7 cellular contexts compared by ENCODE assay signal in genomic region chr12:61993734-61994345, GRCh38.
DNase-seq lines count a peak whose midpoint lies in the region; FAIRE-seq and TF ChIP-seq lines count a peak whose summit lies in the region.

No MANE protein-coding gene starts in this region.

- H3K79me2 ChIP-seq in mammary epithelial cell (ENCODE audit: insufficient read depth, low read length), result no peaks in the 10 kb centered on the region

- H3K4me3 ChIP-seq in GM12865 (ENCODE audit: low read depth, low read length), result no peak overlapping the region
- no peak overlapping the region for H3K4me3 ChIP-seq in H7 (ENCODE audit: insufficient read depth, low read depth, low read length)
- no peak overlapping the region for H3K4me3 ChIP-seq in mammary epithelial cell (replicated peaks in 1 of 3; ENCODE audit: insufficient read depth in 1 of 3, low read depth in 2 of 3, low read length in 3 of 3)
- H3K4me3 ChIP-seq in thyroid gland (replicated peaks in 1 of 3), result no peak overlapping the region

- dilution Hi-C loops in mammary epithelial cell (cut with HindIII; ENCODE audit: low sequenced_read_pairs), result no loop called here

- no peak for FAIRE-seq in frontal cortex (lab: Jason Lieb, UNC)

- H3K4me2 ChIP-seq in mammary epithelial cell (ENCODE audit: insufficient read depth, low read depth, low read length), result no peak overlapping the region

- TF ChIP-seq CTCF in GM12865 (IDR thresholded peaks at IDR 0.05; ENCODE audit: insufficient read depth, low read depth, low read length, missing control alignments) (peak; percentile 63), mammary epithelial cell (conservative IDR thresholded peaks at IDR 0.05 in 1 of 2, IDR thresholded peaks at IDR 0.05 in 1 of 2; ENCODE audit: extremely low read depth in 1 of 2, insufficient read depth in 1 of 2, low read depth in 1 of 2, low read length in 2 of 2) (peak; percentile 73 to 88), thyroid gland (IDR thresholded peaks at IDR 0.05) (peak in 2 of 6 experiments; percentile 11 to 18)

- CTCF ChIA-PET in mammary epithelial cell (lab: Charles Lee; ENCODE audit: low non-redundant PET), result interaction anchor here (0.6 kb wide), 1 partner anchor 140 kb away, joined by 3 read pairs; no protein-coding TSS in a partner anchor

- no peak overlapping the region for H3K9ac ChIP-seq in mammary epithelial cell (ENCODE audit: insufficient read depth, low read length)

- peak; percentile 43 for DNase-seq in GM12865 (ENCODE audit: low read depth)
- peak; percentile 38 for DNase-seq in H7
- peak; percentile 47 to 83 (median 48) for DNase-seq in NCI-H1417 (lab: John Stamatoyannopoulos, UW)
- peak; percentile 32 for DNase-seq in mammary epithelial cell
- peak; percentile 2 to 3 for DNase-seq in lung microvascular endothelial cell (ENCODE audit: low read depth in 2 of 2)
- DNase-seq in frontal cortex (ENCODE audit: low spot score in 2 of 2), result no peak
- DNase-seq in thyroid gland, result no peak

- WGBS in mammary epithelial cell (ENCODE audit: low coverage, missing lambda C conversion rate), result 18% methylated on average over 2 of the region's 2 CpGs
- WGBS in thyroid gland, 2 donors, result 33 to 50% methylated on average over 2 of the region's 2 CpGs

- intact Hi-C loops in mammary epithelial cell (cut with micrococcal nuclease) (loop anchor here (1.0 to 2.0 kb wide), 3 partner anchors 340 to 1499 kb away; no protein-coding TSS in a partner anchor), thyroid gland (cut with DNase I) (no loop called here)

- no TSS peak for BruUV-seq in mammary epithelial cell (replicated peaks; lab: Mats Ljungman, UMichigan)

- H3K9me3 ChIP-seq in mammary epithelial cell (replicated peaks; ENCODE audit: insufficient read depth, low read length) (no peaks in the 10 kb centered on the region), thyroid gland (no peaks in the 10 kb centered on the region)

- no peak overlapping the region for H2AFZ ChIP-seq in mammary epithelial cell (ENCODE audit: low read depth, low read length)

- TF ChIP-seq POLR2A in thyroid gland (IDR thresholded peaks at IDR 0.05), result no peak

- H3K27ac ChIP-seq in mammary epithelial cell (ENCODE audit: insufficient read depth, low read depth, low read length), result no peak overlapping the region
- no peak overlapping the region for H3K27ac ChIP-seq in thyroid gland

- no peaks in the 10 kb centered on the region for H3K4me1 ChIP-seq in mammary epithelial cell (ENCODE audit: insufficient read depth, low read length)
- H3K4me1 ChIP-seq in thyroid gland, result no peaks in the 10 kb centered on the region

- in situ Hi-C loops in mammary epithelial cell (cut with MboI; ENCODE audit: low sequenced_read_pairs in 2 of 2), result no loop called here

- H3K36me3 ChIP-seq in H7 (replicated peaks; ENCODE audit: control insufficient read depth, insufficient read depth, low read length) (no peaks in the 10 kb centered on the region), mammary epithelial cell (ENCODE audit: insufficient read depth, low read length) (no peaks in the 10 kb centered on the region), thyroid gland (no peaks in the 10 kb centered on the region)

- H3K27me3 ChIP-seq in H7 (ENCODE audit: control insufficient read depth, insufficient read depth, low read length) (no peaks in the 10 kb centered on the region), mammary epithelial cell (ENCODE audit: insufficient read depth, low read length) (no peaks in the 10 kb centered on the region), thyroid gland (no peaks in the 10 kb centered on the region)

- no peaks in the 10 kb centered on the region for H4K20me1 ChIP-seq in mammary epithelial cell (ENCODE audit: insufficient read depth, low read length)

Comparison
In these comparisons a context has a peak if more than half of its experiments do, and no peak if none do; other contexts are left out.
1. DNase-seq: peak in GM12865 (single experiment), H7 (single experiment), NCI-H1417 (3 of 3), mammary epithelial cell (single experiment) and lung microvascular endothelial cell (2 of 2); none in frontal cortex (0 of 2) and thyroid gland (0 of 2).